ENCODE assay signal across 8 cellular contexts in the genomic region with DNA sequence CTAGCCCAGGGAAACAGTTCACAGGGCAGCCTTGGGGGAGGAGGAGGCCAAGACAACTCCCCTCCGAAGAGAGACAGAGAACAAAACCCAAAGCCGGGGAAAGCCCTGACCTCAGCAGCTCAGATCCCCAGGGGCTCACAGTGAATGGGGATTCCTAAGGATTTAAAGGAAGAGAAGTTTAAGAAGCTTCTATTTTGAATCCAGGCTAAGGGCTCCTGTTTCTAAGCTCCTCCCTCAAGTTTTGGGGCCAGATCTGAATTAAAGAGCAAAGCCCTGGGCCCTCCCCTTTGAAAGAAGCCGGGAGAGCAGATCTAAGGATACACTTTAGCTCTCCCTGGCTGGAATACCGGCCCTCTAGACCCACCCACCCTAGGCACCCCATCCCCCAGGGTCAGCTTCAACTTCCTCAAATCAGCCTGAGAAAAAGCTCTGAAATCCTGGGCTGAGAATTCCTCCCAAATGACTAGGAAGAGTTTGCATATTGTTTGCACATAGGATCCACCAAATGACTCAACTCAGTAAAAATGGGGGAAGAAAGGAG. TPM values are rescaled to one million over a fixed set of nuclear protein-coding genes. Genes with fewer than 3 reads are reported as not detected.
DNase-seq lines count a peak whose midpoint lies in the region; ATAC-seq and TF ChIP-seq lines count a peak whose summit lies in the region.

No MANE protein-coding gene starts in this region.

- H3K4me1 ChIP-seq in fibroblast of lung (ENCODE audit: control insufficient read depth, extremely low read depth, insufficient read depth, low read length) (peaks cover 23% of the 10 kb centered on the region), gastrocnemius medialis (peaks cover 15 to 16% of the 10 kb centered on the region in 2 donors)

- H2AFZ ChIP-seq in fibroblast of lung (ENCODE audit: low read length), result peak overlapping the region; percentile 44

- peak overlapping the region; percentile 87 for H3K9ac ChIP-seq in SK-N-MC (ENCODE audit: insufficient read length)
- H3K9ac ChIP-seq in fibroblast of lung (ENCODE audit: insufficient read depth, low read length), result peak overlapping the region; percentile 57

- ATAC-seq in gastrocnemius medialis (no peak), HG03520 (IDR thresholded peaks at IDR 0.05; ENCODE audit: unreplicated experiment) (no peak)

- TF ChIP-seq POLR2A in gastrocnemius medialis (IDR thresholded peaks at IDR 0.05), result no peak

- peaks cover 9% of the 10 kb centered on the region for H3K79me2 ChIP-seq in fibroblast of lung (ENCODE audit: control insufficient read depth, insufficient read depth, low read length)

- no peaks in the 10 kb centered on the region for H4K20me1 ChIP-seq in fibroblast of lung (ENCODE audit: control insufficient read depth, extremely low read depth, insufficient read depth, low read length)

- H3K9me3 ChIP-seq in SK-N-MC (ENCODE audit: low read depth, low read length) (no peaks in the 10 kb centered on the region), fibroblast of lung (ENCODE audit: control insufficient read depth, insufficient read depth, low read depth, low read length) (no peaks in the 10 kb centered on the region), gastrocnemius medialis (no peaks in the 10 kb centered on the region)

- H3K27ac ChIP-seq in SK-N-MC (peak overlapping the region; percentile 96), fibroblast of lung (ENCODE audit: insufficient read depth, low read length) (peak overlapping the region; percentile 90), gastrocnemius medialis (peak overlapping the region in 3 of 4 donors; percentile 91 to 96 (median 94))

- intact Hi-C loops in gastrocnemius medialis (cut with DNase I; ENCODE audit: low total_unique reads), result no loop called here

- no peak for TF ChIP-seq CTCF in GM10266 (IDR thresholded peaks at IDR 0.05; ENCODE audit: control insufficient read depth, insufficient read depth, low read depth, missing control alignments)
- no peak for TF ChIP-seq CTCF in fibroblast of lung (conservative IDR thresholded peaks at IDR 0.05 in 1 of 2, IDR thresholded peaks at IDR 0.05 in 1 of 2; ENCODE audit: low read depth in 1 of 2, low read length in 2 of 2)
- no peak for TF ChIP-seq CTCF in gastrocnemius medialis (IDR thresholded peaks at IDR 0.05 in 4 of 5, conservative IDR thresholded peaks at IDR 0.05 in 1 of 5)

- H3K27me3 ChIP-seq in fibroblast of lung (ENCODE audit: control insufficient read depth, insufficient read depth, low read length), result no peaks in the 10 kb centered on the region
- H3K27me3 ChIP-seq in gastrocnemius medialis, result no peaks in the 10 kb centered on the region

- H3K4me2 ChIP-seq in fibroblast of lung (ENCODE audit: extremely low read depth, insufficient read depth, low read length), result peak overlapping the region; percentile 89

- in situ Hi-C loops in gastrocnemius medialis (cut with MboI; ENCODE audit: low sequenced_read_pairs in 4 of 4), result loop anchor here in 1 of 4 donors (10.0 kb wide), 1 partner anchor 48 kb away; a partner anchor contains a TSS

- H3K36me3 ChIP-seq in SK-N-MC (ENCODE audit: insufficient read depth, low read length) (peaks cover 31% of the 10 kb centered on the region), fibroblast of lung (ENCODE audit: control insufficient read depth, insufficient read depth, low read length) (peaks cover 5% of the 10 kb centered on the region), gastrocnemius medialis (no peaks in the 10 kb centered on the region)

- H3K4me3 ChIP-seq in SK-N-MC (peak overlapping the region; percentile 95), fibroblast of lung (replicated peaks in 1 of 4; ENCODE audit: control extremely low read depth in 1 of 4, insufficient read depth in 1 of 4, low read depth in 3 of 4, low read length in 4 of 4) (peak overlapping the region in 2 of 4 experiments; percentile 30 to 67), gastrocnemius medialis (no peak overlapping the region)

- DNase-seq in GM10266 (ENCODE audit: extremely low spot score) (peak; percentile 43), SK-N-MC (ENCODE audit: low read depth, low spot score) (no peak), fibroblast of lung (ENCODE audit: low read depth in 2 of 2) (peak; percentile 87 to 90), gastrocnemius medialis (no peak), NCI-H146 treated with DMSO at 0.1 percent for 48 hours (lab: John Stamatoyannopoulos, UW; ENCODE audit: unreplicated experiment) (no peak), NCI-H2171 (lab: John Stamatoyannopoulos, UW) (no peak)
- no peak for DNase-seq in stimulated activated CD4-positive, alpha-beta T cell treated with anti-CD3 and anti-CD28 coated beads, Interleukin-4, amount 100 ng/mL, for 24 hours

RNA-seq across cellular contexts. Expression of a gene that starts 3.9 kb away (rescaled TPM):
- total RNA-seq in fibroblast of lung (13.1 and 21.6 TPM in 2 replicates), gastrocnemius medialis (1 to 10 TPM; 4.8 to 9.4 (median 8.3) TPM)
- polyA plus RNA-seq in fibroblast of lung, result 9.8 and 18.7 TPM in 2 replicates
- 12.3 and 20.7 TPM in 2 replicates for polyA plus RNA-seq in fibroblast of lung (2012)
- 99.6 and 117 TPM in 2 replicates for polyA minus RNA-seq in fibroblast of lung (ENCODE audit: low replicate concordance)

RNA-seq across cellular contexts. Expression of a gene that starts 49.4 kb away (rescaled TPM):
- total RNA-seq in fibroblast of lung (5.6 and 8.1 TPM in 2 replicates), gastrocnemius medialis (10 to 100 TPM in 3 of 4 donors, 1 to 10 TPM in 1; 9.9 to 29.0 (median 16.4) TPM)
- polyA plus RNA-seq in fibroblast of lung, result 7.4 and 13.0 TPM in 2 replicates
- polyA plus RNA-seq in fibroblast of lung (2012), result 14.4 and 25.9 TPM in 2 replicates
- polyA minus RNA-seq in fibroblast of lung (ENCODE audit: low replicate concordance), result 14.4 and 16.0 TPM in 2 replicates

Comparison
In these comparisons a context has a peak if more than half of its experiments do, and no peak if none do; other contexts are left out.
1. DNase-seq: peak in GM10266 (single experiment) and fibroblast of lung (2 of 2); none in SK-N-MC (single experiment), gastrocnemius medialis (0 of 2), stimulated activated CD4-positive, alpha-beta T cell treated with anti-CD3 and anti-CD28 coated beads, Interleukin-4, amount 100 ng/mL, for 24 hours (single experiment), NCI-H146 treated with DMSO at 0.1 percent for 48 hours (single experiment) and NCI-H2171 (single experiment).
2. Peak in every context shown above with its lines, with median percentiles within 50 percentile points of each other: H3K27ac ChIP-seq.